In genomic region chr2:202871161-202872141, GRCh38 we compare ENCODE assay signal across 8 cellular contexts. TPM values are rescaled to one million over a fixed set of nuclear protein-coding genes. Genes with fewer than 3 reads are reported as not detected.
A peak's percentile ranks its signal among the peaks of the same experiment; 100 is the strongest.
DNase-seq lines count a peak whose midpoint lies in the region; ATAC-seq, FAIRE-seq and TF ChIP-seq lines count a peak whose summit lies in the region.

ICA1L (minus strand) TSS chr2:202871766; CDS start chr2:202829009, 42,757 bp downstream.

- intact Hi-C loops in heart left ventricle (cut with DNase I) (loop anchor here in 8 of 10 donors (2.0 to 10.0 kb wide), 7 partner anchors 41 to 587 kb away; partner anchors contain the start of genes CARF (in 1 of the 8) and WDR12 (in 1 of the 8)), posterior vena cava (cut with DNase I) (no loop called here)

- H3K36me3 ChIP-seq in HAP-1 (replicated peaks) (no peaks in the 10 kb centered on the region), MM.1S (replicated peaks; ENCODE audit: insufficient read depth, low read length) (no peaks in the 10 kb centered on the region), adipocyte (ENCODE audit: control insufficient read depth, insufficient read depth, low read length, severe bottlenecking) (no peaks in the 10 kb centered on the region), heart left ventricle (no peaks in the 10 kb centered on the region)

- TF ChIP-seq POLR2A in heart left ventricle (IDR thresholded peaks at IDR 0.05): no peak

- FAIRE-seq in urothelium cell line (lab: Jason Lieb, UNC): no peak

- peak within 1 kb of the TSS; percentile 81 for H3K4me3 ChIP-seq in GM08714 (ENCODE audit: low read length)
- peak within 1 kb of the TSS; percentile 59 for H3K4me3 ChIP-seq in HAP-1
- H3K4me3 ChIP-seq in MM.1S (ENCODE audit: low read length): peak within 1 kb of the TSS; percentile 81
- peak within 1 kb of the TSS; percentile 93 for H3K4me3 ChIP-seq in adipocyte (ENCODE audit: low read length)
- H3K4me3 ChIP-seq in heart left ventricle: peak within 1 kb of the TSS; percentile 69 to 92 (median 84)

- peak within 1 kb of the TSS; percentile 97 for H2AFZ ChIP-seq in MM.1S (ENCODE audit: low read length)

- no peaks in the 10 kb centered on the region for H3K79me2 ChIP-seq in MM.1S (ENCODE audit: low read length)

- H3K9me2 ChIP-seq in MM.1S (replicated peaks; ENCODE audit: insufficient read depth, low read length): no peaks in the 10 kb centered on the region

- H3K4me1 ChIP-seq in HAP-1 (peaks cover 14% of the 10 kb centered on the region), MM.1S (ENCODE audit: low read length) (no peaks in the 10 kb centered on the region), adipocyte (ENCODE audit: control insufficient read depth, insufficient read depth, low read length) (peaks cover 5% of the 10 kb centered on the region), heart left ventricle (peaks cover 0 to 13% (median 5%) of the 10 kb centered on the region in 12 donors)

- peaks cover 5% of the 10 kb centered on the region for H3F3A ChIP-seq in MM.1S (ENCODE audit: insufficient read depth, low read length)

- peak within 1 kb of the TSS; percentile 77 for H3K27ac ChIP-seq in MM.1S (ENCODE audit: low read length)
- peak within 1 kb of the TSS; percentile 7 to 87 (median 76) for H3K27ac ChIP-seq in heart left ventricle

- no peaks in the 10 kb centered on the region for H4K20me1 ChIP-seq in MM.1S (ENCODE audit: insufficient read depth, low read length)

- peak within 1 kb of the TSS; percentile 90 for H3K4me2 ChIP-seq in MM.1S (ENCODE audit: low read depth, low read length)

- H3K9me3 ChIP-seq in HAP-1 (no peaks in the 10 kb centered on the region), MM.1S (replicated peaks; ENCODE audit: insufficient read depth, low read length) (no peaks in the 10 kb centered on the region), adipocyte (ENCODE audit: control insufficient read depth, low read length) (no peaks in the 10 kb centered on the region), heart left ventricle (no peaks in the 10 kb centered on the region)

- peak; percentile 70 to 91 (median 88) for ATAC-seq in heart left ventricle

- in situ Hi-C loops in HAP-1 (cut with MboI; ENCODE audit: low sequenced_read_pairs): no loop called here

- 0 to 1% (median 0%) methylated on average over 39 to 105 of the region's 105 CpGs for WGBS in heart left ventricle, 4 donors

- no peaks in the 10 kb centered on the region for H3K27me3 ChIP-seq in HAP-1 (ENCODE audit: low read depth)
- H3K27me3 ChIP-seq in MM.1S (replicated peaks; ENCODE audit: insufficient read depth, low read length): no peaks in the 10 kb centered on the region
- no peaks in the 10 kb centered on the region for H3K27me3 ChIP-seq in adipocyte (replicated peaks; ENCODE audit: control insufficient read depth, insufficient read depth, low read length)
- H3K27me3 ChIP-seq in heart left ventricle: no peaks in the 10 kb centered on the region

- DNase-seq in HAP-1 (ENCODE audit: low spot score in 2 of 2): peak; percentile 67 to 90
- peak; percentile 65 for DNase-seq in MM.1S
- peak; percentile 64 for DNase-seq in SW480 (ENCODE audit: low spot score)
- DNase-seq in adipocyte (ENCODE audit: low read depth): peak; percentile 87
- DNase-seq in heart left ventricle: peak; percentile 68 to 86 (median 70)
- DNase-seq in posterior vena cava (ENCODE audit: low spot score): peak; percentile 87
- DNase-seq in urothelium cell line (ENCODE audit: low spot score): peak; percentile 66

- no peak for TF ChIP-seq CTCF in MM.1S (IDR thresholded peaks at IDR 0.05; ENCODE audit: low read length)
- peak in 2 of 12 donors; percentile 5 to 12 for TF ChIP-seq CTCF in heart left ventricle (IDR thresholded peaks at IDR 0.05)

- H3K9ac ChIP-seq in MM.1S (ENCODE audit: low read length) (peak within 1 kb of the TSS; percentile 84), adipocyte (ENCODE audit: low read length) (peak within 1 kb of the TSS; percentile 84)

RNA-seq across cellular contexts. Expression of gene ICA1L, which starts in this region (rescaled TPM):
- total RNA-seq in heart left ventricle (1 to 10 TPM; 4.1 to 9.2 (median 6.1) TPM), posterior vena cava (10 to 100 TPM; 11.1 to 12.0 TPM)
- polyA plus RNA-seq in heart left ventricle: 1 to 10 TPM; 1.5 to 2.1 TPM

Comparison
In these comparisons a context has a peak if more than half of its experiments do, and no peak if none do; other contexts are left out.
1. Peak in every context shown above with its lines: DNase-seq, ATAC-seq, H3K4me3 ChIP-seq and H3K27ac ChIP-seq.
2. intact Hi-C loops: an anchor here in heart left ventricle (2.0 to 10.0 kb wide); none called in posterior vena cava.